Comparison of ENCODE assay signal across 30 cellular contexts in genomic region chr2:38621018-38621417, GRCh38.
"Had no signal": no experiment of that assay in that cellular context is flagged by ENCODE, and none has a peak within 500 bp of the region (broad histone marks: within the 10 kb centered on the region; RNA-seq: fewer than 3 reads in every experiment).

No MANE protein-coding gene starts in this region.

- H3K4me3 Mint-ChIP-seq: naive B cell; naive thymus-derived CD8-positive, alpha-beta T cell; natural killer cell treated with Interleukin-12 subunit alpha and Interleukin-12 subunit beta and Interleukin-15 and Interleukin-18, amount 100 ng/mL, for 72 hours; nephron progenitor cell; neural crest cell; stimulated activated effector memory CD8-positive, alpha-beta T cell treated with anti-CD3 and anti-CD28 coated beads, Interleukin-12 subunit alpha, Interleukin-12 subunit beta, amount 100 ng/mL, for 72 hours; stimulated activated naive B cell treated with anti-CD40 and anti-IgM and Interleukin-4, amounts not matched to agents 10 μg/mL and 1 μg/mL and 100 μg/mL, for 72 hours; stimulated activated naive CD8-positive, alpha-beta T cell treated with anti-CD3 and anti-CD28 coated beads, Interleukin-15, Interleukin-2, amounts not matched to agents 100 ng/mL and 50 ng/mL, for 24 hours had no signal

- H3K36me3 Mint-ChIP-seq: naive B cell; naive thymus-derived CD8-positive, alpha-beta T cell; natural killer cell treated with Interleukin-12 subunit alpha and Interleukin-12 subunit beta and Interleukin-15 and Interleukin-18, amount 100 ng/mL, for 72 hours; stimulated activated effector memory CD8-positive, alpha-beta T cell treated with anti-CD3 and anti-CD28 coated beads, Interleukin-12 subunit alpha, Interleukin-12 subunit beta, amount 100 ng/mL, for 72 hours; stimulated activated naive B cell treated with anti-CD40 and anti-IgM and Interleukin-4, amounts not matched to agents 10 μg/mL and 1 μg/mL and 100 μg/mL, for 72 hours had no signal

- H3K27ac Mint-ChIP-seq: naive B cell; naive thymus-derived CD8-positive, alpha-beta T cell; natural killer cell treated with Interleukin-12 subunit alpha and Interleukin-12 subunit beta and Interleukin-15 and Interleukin-18, amount 100 ng/mL, for 72 hours; stimulated activated effector memory CD8-positive, alpha-beta T cell treated with anti-CD3 and anti-CD28 coated beads, Interleukin-12 subunit alpha, Interleukin-12 subunit beta, amount 100 ng/mL, for 72 hours; stimulated activated naive B cell treated with anti-CD40 and anti-IgM and Interleukin-4, amounts not matched to agents 10 μg/mL and 1 μg/mL and 100 μg/mL, for 72 hours; stimulated activated naive CD8-positive, alpha-beta T cell treated with anti-CD3 and anti-CD28 coated beads, Interleukin-15, Interleukin-2, amounts not matched to agents 100 ng/mL and 50 ng/mL, for 24 hours had no signal

- DNase-seq: naive B cell; naive thymus-derived CD8-positive, alpha-beta T cell; nephron progenitor cell; nucleus accumbens; ovary; posterior cingulate gyrus; retina; sigmoid colon; small intestine; stimulated activated CD4-positive, alpha-beta T cell treated with anti-CD3 and anti-CD28 coated beads, Interleukin-15, amount 100 ng/mL, for 24 hours; stimulated activated CD4-positive, alpha-beta T cell treated with anti-CD3 and anti-CD28 coated beads, Interleukin-2, amount 100 ng/mL, for 24 hours; stimulated activated CD4-positive, alpha-beta T cell treated with anti-CD3 and anti-CD28 coated beads, Interleukin-2, amount 100 ng/mL, for 48 hours; stimulated activated CD4-positive, alpha-beta T cell treated with anti-CD3 and anti-CD28 coated beads, Interleukin-4, amount 100 ng/mL, for 24 hours; stimulated activated naive B cell treated with anti-CD40 and anti-IgM and Interleukin-4, amounts not matched to agents 10 μg/mL and 1 μg/mL and 100 μg/mL, for 72 hours; stimulated activated naive CD4-positive, alpha-beta T cell treated with Interleukin-2 at 50 U/mL for 16 hours; stomach; thyroid gland; trophoblast cell; uterus had no signal

- FAIRE-seq: small intestine had no signal

- H3K36me3 ChIP-seq: neutrophil, ovary, prostate gland, right atrium auricular region, sigmoid colon, stomach, thoracic aorta, thyroid gland, tibial nerve, upper lobe of left lung, uterus had no signal

- ATAC-seq: naive thymus-derived CD8-positive, alpha-beta T cell; natural killer cell treated with Interleukin-12 subunit alpha and Interleukin-12 subunit beta and Interleukin-15 and Interleukin-18, amount 100 ng/mL, for 72 hours; stimulated activated effector memory CD8-positive, alpha-beta T cell treated with anti-CD3 and anti-CD28 coated beads, Interleukin-12 subunit alpha, Interleukin-12 subunit beta, amount 100 ng/mL, for 72 hours; stimulated activated naive B cell treated with anti-CD40 and anti-IgM and Interleukin-4, amounts not matched to agents 10 μg/mL and 1 μg/mL and 100 μg/mL, for 72 hours had no signal

- H3K4me3 ChIP-seq: ovary, prostate gland, right atrium auricular region, sigmoid colon, stomach, thyroid gland, tibial nerve, upper lobe of left lung, uterus had no signal

- H3K9me3 Mint-ChIP-seq: naive thymus-derived CD8-positive, alpha-beta T cell; natural killer cell treated with Interleukin-12 subunit alpha and Interleukin-12 subunit beta and Interleukin-15 and Interleukin-18, amount 100 ng/mL, for 72 hours; nephron progenitor cell; neural crest cell; stimulated activated effector memory CD8-positive, alpha-beta T cell treated with anti-CD3 and anti-CD28 coated beads, Interleukin-12 subunit alpha, Interleukin-12 subunit beta, amount 100 ng/mL, for 72 hours; stimulated activated naive B cell treated with anti-CD40 and anti-IgM and Interleukin-4, amounts not matched to agents 10 μg/mL and 1 μg/mL and 100 μg/mL, for 72 hours; stimulated activated naive CD8-positive, alpha-beta T cell treated with anti-CD3 and anti-CD28 coated beads, Interleukin-15, Interleukin-2, amounts not matched to agents 100 ng/mL and 50 ng/mL, for 24 hours had no signal

- H3K9me3 ChIP-seq: neutrophil, ovary, prostate gland, right atrium auricular region, sigmoid colon, stomach, thoracic aorta, thyroid gland, tibial nerve, upper lobe of left lung, uterus had no signal

- H3K27me3 ChIP-seq: neutrophil, ovary, right atrium auricular region, sigmoid colon, stomach, thyroid gland, tibial nerve, upper lobe of left lung, uterus had no signal

- H3K4me1 Mint-ChIP-seq: neural crest cell had no signal

- H3K27ac ChIP-seq: ovary, parathyroid adenoma, prostate gland, thyroid gland, uterus had no signal

- H3K4me1 ChIP-seq: parathyroid adenoma, prostate gland, uterus had no signal

- H3K79me2 ChIP-seq: parathyroid adenoma had no signal

- H3K9ac ChIP-seq: parathyroid adenoma had no signal
